8 cellular contexts compared by ENCODE assay signal in genomic region chr9:122402403-122403268, GRCh38. TPM values are rescaled to one million over a fixed set of nuclear protein-coding genes. Genes with fewer than 3 reads are reported as not detected.
DNase-seq lines count a peak whose midpoint lies in the region; ATAC-seq, FAIRE-seq and TF ChIP-seq lines count a peak whose summit lies in the region.

No MANE protein-coding gene starts in this region.

- no peak for TF ChIP-seq POLR2A in GM12878 (IDR thresholded peaks at IDR 0.05; ENCODE audit: low read depth, low read length)

- intact Hi-C loops in GM12878 (cut with micrococcal nuclease; ENCODE audit: unreplicated experiment), result no loop called here

- H3K79me2 ChIP-seq in GM12878 (ENCODE audit: control insufficient read depth, insufficient read depth, low read length), result no peaks in the 10 kb centered on the region

- no peaks in the 10 kb centered on the region for H4K20me1 ChIP-seq in GM12878 (ENCODE audit: control insufficient read depth, insufficient read depth)

- H3K36me3 ChIP-seq in GM12878 (ENCODE audit: control insufficient read depth in 2 of 2, insufficient read depth in 2 of 2, low read length in 1 of 2), result no peaks in the 10 kb centered on the region
- no peaks in the 10 kb centered on the region for H3K36me3 ChIP-seq in small intestine (ENCODE audit: control insufficient read depth in 2 of 2, insufficient read depth in 2 of 2, low read length in 2 of 2)

- in situ Hi-C loops in GM12878 (cut with MboI), result no loop called here

- SMC1A ChIA-PET in GM12878 (lab: Charles Lee; ENCODE audit: uncharacterized antibody, unreplicated experiment), result interaction anchor here (0.6 kb wide), 1 partner anchor 296 kb away, joined by 3 read pairs; no protein-coding TSS in a partner anchor

- H3K27me3 ChIP-seq in GM12878 (replicated peaks in 1 of 2; ENCODE audit: control insufficient read depth in 2 of 2, insufficient read depth in 2 of 2, low read length in 1 of 2), result no peaks in the 10 kb centered on the region
- H3K27me3 ChIP-seq in small intestine (ENCODE audit: control insufficient read depth in 2 of 2, insufficient read depth in 2 of 2, low read length in 2 of 2), result no peaks in the 10 kb centered on the region

- no peak for TF ChIP-seq RAD21 in GM12878 (IDR thresholded peaks at IDR 0.05; ENCODE audit: insufficient read depth, low read depth, low read length)

- no peak overlapping the region for H2AFZ ChIP-seq in GM12878 (ENCODE audit: control insufficient read depth, low read depth, low read length)

- TF ChIP-seq CTCF in GM12878 (IDR thresholded peaks at IDR 0.05 in 2 of 3, conservative IDR thresholded peaks at IDR 0.05 in 1 of 3; ENCODE audit: control insufficient read depth in 2 of 3, extremely low read depth in 1 of 3, insufficient read depth in 1 of 3, low read depth in 3 of 3, low read length in 3 of 3), result no peak

- no TSS peak for BruUV-seq in GM12878 (replicated peaks; lab: Mats Ljungman, UMichigan)

- no peak overlapping the region for H3K4me2 ChIP-seq in GM12878 (ENCODE audit: control insufficient read depth, insufficient read depth)

- FAIRE-seq in GM12878 (lab: Jason Lieb, UNC) (no peak), small intestine (lab: Jason Lieb, UNC) (no peak)

- no peak for TF ChIP-seq EP300 in GM12878 (IDR thresholded peaks at IDR 0.05; ENCODE audit: borderline replicate concordance in 1 of 2, control insufficient read depth in 1 of 2, low read depth in 2 of 2, low read length in 2 of 2)

- peak; percentile 98 for DNase-seq in ELR (ENCODE audit: low read depth)
- DNase-seq in NAMALWA (ENCODE audit: low spot score), result peak; percentile 14
- DNase-seq in GM12878 (ENCODE audit: low read depth, low spot score), result no peak
- peak; percentile 90 for DNase-seq in renal cortical epithelial cell (ENCODE audit: low read depth)
- DNase-seq in small intestine, result no peak

- no peak overlapping the region for H3K27ac ChIP-seq in GM12878 (ENCODE audit: control insufficient read depth, insufficient read depth)
- no peak overlapping the region for H3K27ac ChIP-seq in small intestine (ENCODE audit: low read depth in 1 of 2, low read length in 1 of 2)

- CTCF ChIA-PET in GM12878 (lab: Yijun Ruan, JAX), result no interaction called here

- POLR2A ChIA-PET in GM12878 (lab: Charles Lee), result no interaction called here

- ATAC-seq in GM12878, result peak; percentile 44; the same call in 1 of the 3 replicates
- ATAC-seq in GM18517 (IDR thresholded peaks at IDR 0.05; ENCODE audit: unreplicated experiment), result no peak
- ATAC-seq in HG02642 (IDR thresholded peaks at IDR 0.05; ENCODE audit: poor library complexity, unreplicated experiment), result no peak
- no peak for ATAC-seq in GM19328 (IDR thresholded peaks at IDR 0.05; ENCODE audit: unreplicated experiment)

- RAD21 ChIA-PET in GM12878 (lab: Charles Lee; ENCODE audit: unreplicated experiment), result no interaction called here

- WGBS in GM12878 (ENCODE audit: insufficient coverage, insufficient replicate concordance, low lambda C conversion rate, missing lambda C conversion rate), result 28% methylated on average over 6 of the region's 6 CpGs
- 49 to 54% (median 52%) methylated on average over 6 of the region's 6 CpGs for whole genome bisulfite sequencing in small intestine, 3 donors

- H3K4me1 ChIP-seq in GM12878 (ENCODE audit: control insufficient read depth, insufficient read depth, low read length) (no peaks in the 10 kb centered on the region), small intestine (ENCODE audit: control insufficient read depth in 2 of 2, insufficient read depth in 1 of 2, low read depth in 1 of 2, low read length in 1 of 2) (no peaks in the 10 kb centered on the region)

- no peak overlapping the region for H3K9ac ChIP-seq in GM12878 (ENCODE audit: control insufficient read depth, insufficient read depth, low read length)

- H3K9me3 ChIP-seq in GM12878 (replicated peaks; ENCODE audit: control insufficient read depth, insufficient read depth, low read length) (no peaks in the 10 kb centered on the region; the same call in 2 of the 3 replicates), small intestine (ENCODE audit: control insufficient read depth, low read depth) (peaks cover 2% of the 10 kb centered on the region)

- H3K4me3 ChIP-seq in GM12878 (no peak overlapping the region), small intestine (ENCODE audit: low read depth in 1 of 2, low read length in 2 of 2) (no peak overlapping the region)

TF ChIP-seq in GM12878, 131 proteins besides CTCF, POLR2A, EP300 and RAD21:
- TF ChIP-seq ATF7 (IDR thresholded peaks at IDR 0.05; ENCODE audit: low read depth), result peak; percentile 39; the same call in 1 of the 2 replicates
- no peak for TF ChIP-seq RELA (IDR thresholded peaks at IDR 0.05; ENCODE audit: borderline replicate concordance, partially characterized antibody)
- TF ChIP-seq POLR2AphosphoS2 (IDR thresholded peaks at IDR 0.05; ENCODE audit: low read depth, low read length), result no peak
- 0 out of 2 replicates have a peak, but pooled peaks have one; percentile 32 for TF ChIP-seq CREB1 (IDR thresholded peaks at IDR 0.05; ENCODE audit: low read depth)
- TF ChIP-seq EZH2 (IDR thresholded peaks at IDR 0.05; ENCODE audit: borderline replicate concordance, control insufficient read depth, low read depth, low read length), result no peak
- no peak for TF ChIP-seq PBX3 (IDR thresholded peaks at IDR 0.05; ENCODE audit: insufficient replicate concordance, low read depth, low read length)

RNA-seq across cellular contexts. Expression of gene PTGS1, which starts 31.8 kb away (rescaled TPM):
- total RNA-seq in GM12878 (2013; cell fraction: nucleolus; rRNA removed), result 2.3 and 3.1 TPM in 2 replicates
- total RNA-seq in GM12878 (2014; rRNA removed), result 0.98 and 1.3 TPM in 2 replicates
- total RNA-seq in GM12878 (2014; rRNA removed; fragmentation: Illumina TruSeq; extraction: Trizol), result 0.69 and 0.72 TPM in 2 replicates
- total RNA-seq in GM12878 (2021), result 1.2 TPM in 2 replicates
- 1.5 TPM for polyA plus RNA-seq in GM12878 (2011; ENCODE audit: low read depth)
- 2.1 and 2.8 TPM in 2 replicates for polyA plus RNA-seq in GM12878 (2011; rRNA removed)
- polyA plus RNA-seq in GM12878 (2011; cell fraction: cytosol; rRNA removed), result 3.0 and 3.2 TPM in 2 replicates
- polyA plus RNA-seq in GM12878 (2011; cell fraction: nucleus; rRNA removed), result 2.8 and 4.0 TPM in 2 replicates
- 1.4 and 1.6 TPM in 2 replicates for polyA plus RNA-seq in GM12878 (2012)
- polyA plus RNA-seq in GM12878 (2014; fragmentation: Illumina TruSeq; extraction: Trizol), result 0.78 and 0.84 TPM in 2 replicates
- polyA plus RNA-seq in GM12878 (2014; fragmentation: Nextera tagmentation; extraction: Ambion mirVana), result 1 to 10 TPM in 1 of 2 experiments, under 1 TPM in 1; 0.60 to 1.1 TPM
- 1.1 and 1.4 TPM in 2 replicates for polyA plus RNA-seq in GM12878 (2014; rRNA removed)
- polyA plus RNA-seq in GM12878 (2016; fragmentation: Nextera tagmentation; extraction: Ambion mirVana), result under 1 TPM; 0.16 to 0.48 TPM
- 1.4 and 2.4 TPM in 2 replicates for polyA minus RNA-seq in GM12878 (2011; rRNA and poly(A)+ RNA removed)
- 0.62 and 1.3 TPM in 2 replicates for polyA minus RNA-seq in GM12878 (2011; cell fraction: cytosol; rRNA and poly(A)+ RNA removed)
- 0.77 and 0.85 TPM in 2 replicates for polyA minus RNA-seq in GM12878 (2011; cell fraction: nucleus; rRNA and poly(A)+ RNA removed)
- total RNA-seq in renal cortical epithelial cell, result 1.9 and 2.4 TPM in 2 replicates
- polyA plus RNA-seq in small intestine, result 1 to 10 TPM; 1.8 to 7.5 (median 2.4) TPM

Comparison
In these comparisons a context has a peak if more than half of its experiments do, and no peak if none do; other contexts are left out.
1. DNase-seq: peak in ELR (single experiment), NAMALWA (single experiment) and renal cortical epithelial cell (single experiment); none in GM12878 (single experiment) and small intestine (single experiment).